In genomic region chr3:142732066-142732465, GRCh38 we compare ENCODE assay signal across 1 cellular context.
TF ChIP-seq lines count a peak whose summit lies in the region.

No MANE protein-coding gene starts in this region.

TF ChIP-seq in H1, 55 proteins besides CTCF, POLR2A, EP300 and RAD21 (continued from another document):
- TF ChIP-seq CHD7 (IDR thresholded peaks at IDR 0.05; ENCODE audit: insufficient replicate concordance, low read length): no peak
